Comparison of ENCODE assay signal across 3 cellular contexts in the genomic region with DNA sequence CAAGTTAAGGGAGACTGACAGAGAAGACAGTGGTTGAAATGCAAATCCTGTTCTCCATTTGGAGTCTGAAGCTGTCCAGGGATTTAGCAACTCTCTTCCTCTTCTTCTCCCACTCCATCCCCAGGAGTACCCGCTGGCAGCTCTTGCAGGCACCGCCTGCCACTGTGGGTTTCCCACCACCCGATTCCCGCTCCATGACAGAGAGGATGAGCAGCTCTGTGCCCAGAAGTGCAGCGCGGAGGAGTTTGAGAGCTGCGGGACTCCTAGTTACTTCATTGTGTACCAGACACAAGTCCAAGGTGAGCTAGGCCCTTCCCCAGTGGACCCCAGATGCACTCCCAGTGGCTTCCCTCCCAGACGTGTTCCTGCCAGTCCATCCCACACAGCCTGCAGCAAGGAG.
"Had no signal": no experiment of that assay in that cellular context is flagged by ENCODE, and none has a peak within 500 bp of the region (broad histone marks: within the 10 kb centered on the region; RNA-seq: fewer than 3 reads in every experiment).

No MANE protein-coding gene starts in this region.

- DNase-seq: GDM1, GF-D8 had no signal

- H3K4me3 ChIP-seq: GM12878 had no signal
